In the genomic region with DNA sequence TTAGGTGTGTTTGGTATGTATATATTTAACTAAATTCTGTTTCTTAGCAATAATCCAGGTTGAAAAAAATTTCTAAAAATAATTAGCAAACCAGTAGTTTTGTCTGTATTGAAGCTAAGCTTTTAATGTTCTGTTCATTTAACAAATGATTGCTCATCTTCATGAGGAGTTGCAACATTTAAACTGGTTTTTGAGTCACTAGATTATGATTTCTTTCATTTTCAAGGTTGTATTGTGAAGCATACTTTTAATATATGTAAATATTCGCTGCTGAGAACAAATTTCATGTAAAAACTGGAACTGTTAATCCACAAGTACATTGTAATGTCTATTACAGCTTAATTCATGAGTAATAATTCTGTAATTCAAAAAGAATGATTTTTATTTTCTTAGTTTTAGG, we compare ENCODE assay signal across 24 cellular contexts.
DNase-seq lines count a peak whose midpoint lies in the region; ATAC-seq and TF ChIP-seq lines count a peak whose summit lies in the region.
"Had no signal": no experiment of that assay in that cellular context is flagged by ENCODE, and none has a peak within 500 bp of the region (broad histone marks: within the 10 kb centered on the region; RNA-seq: fewer than 3 reads in every experiment).

No MANE protein-coding gene starts in this region.

- H3K9me3 ChIP-seq in CD4-positive, alpha-beta memory T cell (ENCODE audit: control insufficient read depth in 1 of 2, low read length in 2 of 2), result no peaks in the 10 kb centered on the region
- H3K9me3 ChIP-seq in T-helper 17 cell (ENCODE audit: control insufficient read depth, low read length, poor library complexity, severe bottlenecking), result no peaks in the 10 kb centered on the region
- H3K9me3 ChIP-seq: gastroesophageal sphincter, right atrium auricular region, spleen, tibial nerve had no signal

- no peak overlapping the region for H2AFZ ChIP-seq in ACC112 (ENCODE audit: low read length, unreplicated experiment)

- intact Hi-C loops in CD4-positive, alpha-beta memory T cell (cut with micrococcal nuclease), result no loop called here

- no peaks in the 10 kb centered on the region for H3K79me1 ChIP-seq in mesendoderm (ENCODE audit: low read length)

- H3K9me3 Mint-ChIP-seq in CD4-positive, alpha-beta memory T cell, result no peaks in the 10 kb centered on the region
- no peaks in the 10 kb centered on the region for H3K9me3 Mint-ChIP-seq in osteocyte (ENCODE audit: unreplicated experiment)
- H3K9me3 Mint-ChIP-seq: CD8-positive, alpha-beta memory T cell; H9 had no signal

- H3K36me3 Mint-ChIP-seq in CD4-positive, alpha-beta memory T cell, result peaks cover 31 to 68% of the 10 kb centered on the region in 2 donors
- H3K36me3 Mint-ChIP-seq in T-helper 17 cell (ENCODE audit: low read depth), result no peaks in the 10 kb centered on the region
- peaks cover 28% of the 10 kb centered on the region for H3K36me3 Mint-ChIP-seq in osteocyte (ENCODE audit: unreplicated experiment)

- H3K4me1 ChIP-seq in ACC112 (ENCODE audit: control insufficient read depth, insufficient read depth, low read length, unreplicated experiment) (peaks cover 11% of the 10 kb centered on the region), mesendoderm (ENCODE audit: control insufficient read depth, low read depth, low read length) (peaks cover 2% of the 10 kb centered on the region)
- peaks cover 17% of the 10 kb centered on the region for H3K4me1 ChIP-seq in CD4-positive, alpha-beta memory T cell (ENCODE audit: insufficient read depth, low read length)

- H3K36me3 ChIP-seq in ACC112 (ENCODE audit: insufficient read depth, low read length) (peaks cover 41% of the 10 kb centered on the region), mesendoderm (ENCODE audit: control insufficient read depth, insufficient read depth, low read length) (no peaks in the 10 kb centered on the region)
- H3K36me3 ChIP-seq in CD4-positive, alpha-beta memory T cell (ENCODE audit: insufficient read depth, low read length), result peaks cover 53% of the 10 kb centered on the region

- no peak overlapping the region for H2BK15ac ChIP-seq in mesendoderm (replicated peaks; ENCODE audit: low read depth)

- H3K4me3 Mint-ChIP-seq in CD4-positive, alpha-beta memory T cell, result no peak overlapping the region
- H3K4me3 Mint-ChIP-seq in T-helper 17 cell (no peak overlapping the region), osteocyte (ENCODE audit: unreplicated experiment) (no peak overlapping the region)
- H3K4me3 Mint-ChIP-seq: CD8-positive, alpha-beta memory T cell; H9 had no signal

- ATAC-seq in T-helper 17 cell, result no peak
- ATAC-seq: gastroesophageal sphincter; stimulated activated naive CD8-positive, alpha-beta T cell treated with anti-CD3 and anti-CD28 coated beads, Interleukin-15, Interleukin-2, amounts not matched to agents 100 U/mL and 50 U/mL, for 24 hours had no signal

- CTCF ChIA-PET in CD4-positive, alpha-beta memory T cell (lab: Charles Lee; ENCODE audit: partially characterized antibody), result interaction anchor here (1.3 kb wide), 2 partner anchors 11 to 278 kb away, joined by 3 to 7 read pairs; no protein-coding TSS in a partner anchor

- POLR2A ChIA-PET in CD4-positive, alpha-beta memory T cell (lab: Charles Lee; ENCODE audit: partially characterized antibody), result no interaction called here

- H3K27me3 ChIP-seq in ACC112 (ENCODE audit: insufficient read depth, low read length) (no peaks in the 10 kb centered on the region), mesendoderm (ENCODE audit: insufficient read depth, low read length, poor library complexity) (no peaks in the 10 kb centered on the region)
- H3K27me3 ChIP-seq in CD4-positive, alpha-beta memory T cell (ENCODE audit: insufficient read depth, low read length), result no peaks in the 10 kb centered on the region
- H3K27me3 ChIP-seq: gastroesophageal sphincter, right atrium auricular region, spleen, tibial nerve had no signal

- no peaks in the 10 kb centered on the region for H3K79me2 ChIP-seq in ACC112 (ENCODE audit: control insufficient read depth, insufficient read depth, low read length, unreplicated experiment)
- H3K79me2 ChIP-seq in mesendoderm (ENCODE audit: control insufficient read depth, insufficient read depth, low read length), result no peaks in the 10 kb centered on the region

- peak overlapping the region; percentile 24 for H3K27ac ChIP-seq in ACC112 (ENCODE audit: low read depth, low read length)
- peak overlapping the region; percentile 9 for H3K27ac ChIP-seq in CD4-positive, alpha-beta memory T cell (ENCODE audit: low read depth, low read length)
- H3K27ac ChIP-seq in mesendoderm (ENCODE audit: low read depth, low read length), result no peak overlapping the region
- H3K27ac ChIP-seq: gastroesophageal sphincter, right atrium auricular region had no signal

- H2AK5ac ChIP-seq in mesendoderm (ENCODE audit: low read length), result no peak overlapping the region

- peaks cover 19 to 26% (median 22%) of the 10 kb centered on the region in 4 donors for H3K4me1 Mint-ChIP-seq in CD4-positive, alpha-beta memory T cell
- H3K4me1 Mint-ChIP-seq in T-helper 17 cell (peaks cover 7% of the 10 kb centered on the region), osteocyte (ENCODE audit: unreplicated experiment) (peaks cover 7% of the 10 kb centered on the region)

- no peak overlapping the region for H3K4ac ChIP-seq in mesendoderm (ENCODE audit: low read depth, low read length)

- no peak overlapping the region for H3K23ac ChIP-seq in mesendoderm (ENCODE audit: low read length)

- H2BK120ac ChIP-seq in mesendoderm (ENCODE audit: low read depth, low read length), result no peak overlapping the region

- H3K27ac Mint-ChIP-seq in CD4-positive, alpha-beta memory T cell, result peak overlapping the region in 2 of 7 donors; percentile 38 to 62
- peak overlapping the region; percentile 27 for H3K27ac Mint-ChIP-seq in T-helper 17 cell
- no peak overlapping the region for H3K27ac Mint-ChIP-seq in osteocyte (ENCODE audit: unreplicated experiment)

- no peak overlapping the region for H3K9ac ChIP-seq in mesendoderm (ENCODE audit: low read length)

- no peak overlapping the region for H3K56ac ChIP-seq in mesendoderm (ENCODE audit: low read length)

- H2BK5ac ChIP-seq in mesendoderm (ENCODE audit: low read length), result no peak overlapping the region

- H3K4me3 ChIP-seq in ACC112 (ENCODE audit: low read depth, low read length) (no peak overlapping the region), mesendoderm (ENCODE audit: low read length) (no peak overlapping the region)
- no peak overlapping the region for H3K4me3 ChIP-seq in CD4-positive, alpha-beta memory T cell (ENCODE audit: low read length in 2 of 2)
- H3K4me3 ChIP-seq: gastroesophageal sphincter, right atrium auricular region, spleen, tibial nerve had no signal

- no peaks in the 10 kb centered on the region for H3K27me3 Mint-ChIP-seq in CD4-positive, alpha-beta memory T cell
- H3K27me3 Mint-ChIP-seq in T-helper 17 cell (no peaks in the 10 kb centered on the region), osteocyte (ENCODE audit: unreplicated experiment) (no peaks in the 10 kb centered on the region)
- H3K27me3 Mint-ChIP-seq: CD8-positive, alpha-beta memory T cell had no signal

- no peak overlapping the region for H3K4me2 ChIP-seq in mesendoderm (ENCODE audit: low read length)

- no peak overlapping the region for H4K8ac ChIP-seq in mesendoderm (ENCODE audit: low read depth, low read length)

- DNase-seq in CD4-positive, alpha-beta memory T cell, result no peak
- DNase-seq in T-helper 17 cell (no peak), fibroblast of peridontal ligament (ENCODE audit: extremely low read depth) (peak; percentile 33), mesendoderm (no peak), anterior cingulate cortex (lab: John Stamatoyannopoulos, UW) (no peak), osteocyte (ENCODE audit: extremely low spot score, unreplicated experiment) (no peak), cerebellum (ENCODE audit: low spot score) (no peak)
- DNase-seq: activated CD4-positive, alpha-beta T cell treated with anti-CD3 and anti-CD28 coated beads for 1 hour; aorta; CD8-positive, alpha-beta memory T cell; central memory CD4-positive, alpha-beta T cell; DMS53; GDM1; H9; KBM-7; NCI-H146; occipital lobe; spleen; stimulated activated CD4-positive, alpha-beta T cell treated with anti-CD3 and anti-CD28 coated beads, Interleukin-4, amount 100 ng/mL, for 24 hours; stimulated activated naive CD8-positive, alpha-beta T cell treated with anti-CD3 and anti-CD28 coated beads, Interleukin-15, Interleukin-2, amounts not matched to agents 100 U/mL and 50 U/mL, for 24 hours had no signal

- TF ChIP-seq CTCF in osteocyte (IDR thresholded peaks at IDR 0.05), result no peak

- H3K18ac ChIP-seq in mesendoderm (ENCODE audit: low read length), result no peak overlapping the region

- no CpG with 5 or more reads among the region's 1 CpG for WGBS in mesendoderm (ENCODE audit: extremely low coverage, insufficient coverage, low lambda C conversion rate)

- H4K5ac ChIP-seq in mesendoderm (ENCODE audit: low read length), result no peak overlapping the region
